ENCODE assay signal across 23 cellular contexts in genomic region chr12:68883151-68883550, GRCh38. TPM values are rescaled to one million over a fixed set of nuclear protein-coding genes. Genes with fewer than 3 reads are reported as not detected.
DNase-seq lines count a peak whose midpoint lies in the region; ATAC-seq and TF ChIP-seq lines count a peak whose summit lies in the region.
"Had no signal": no experiment of that assay in that cellular context is flagged by ENCODE, and none has a peak within 500 bp of the region (broad histone marks: within the 10 kb centered on the region; RNA-seq: fewer than 3 reads in every experiment).

No MANE protein-coding gene starts in this region.

- peak overlapping the region; percentile 89; the same call in 1 of the 2 replicates for H2AFZ ChIP-seq in OCI-LY7 (ENCODE audit: low read length)

- peaks cover 54% of the 10 kb centered on the region for H3K4me1 ChIP-seq in BLaER1
- peaks cover 95% of the 10 kb centered on the region for H3K4me1 ChIP-seq in DOHH2 (ENCODE audit: control insufficient read depth, low read length)
- H3K4me1 ChIP-seq in OCI-LY7 (ENCODE audit: insufficient read depth, low read length, poor library complexity, severe bottlenecking) = peaks cover 68% of the 10 kb centered on the region
- H3K4me1 ChIP-seq: A549, BE2C, Caco-2, HAP-1 had no signal

- DNase-seq in OCI-LY7 (ENCODE audit: low spot score) (no peak), HUDEP-2 (lab: John Stamatoyannopoulos, UW; ENCODE audit: unreplicated experiment in 76 of 76) (no peak), SK-N-DZ (ENCODE audit: low spot score) (no peak)
- no peak for DNase-seq in stimulated activated naive B cell treated with anti-CD40 and anti-IgM and Interleukin-4, amounts not matched to agents 10 μg/mL and 1 μg/mL and 100 μg/mL, for 72 hours
- no peak for DNase-seq in activated naive CD8-positive, alpha-beta T cell treated with anti-CD3 and anti-CD28 coated beads for 36 hours
- DNase-seq: 8988T; ACHN; AML-193; BE2C; Caco-2; CD4-positive, CD25-positive, alpha-beta regulatory T cell; CD8-positive, alpha-beta T cell; DMS 273 treated with DMSO at 0.1 percent for 48 hours; DMS79; GF-D8; GOT3 had no signal

- CTCF ChIA-PET in OCI-LY7 (lab: Charles Lee; ENCODE audit: unreplicated experiment) = no interaction called here

- peak overlapping the region; percentile 70 for H3K4me2 ChIP-seq in BLaER1
- peak overlapping the region; percentile 85 for H3K4me2 ChIP-seq in DOHH2 (ENCODE audit: low read length)
- peak overlapping the region; percentile 57 for H3K4me2 ChIP-seq in OCI-LY7 (ENCODE audit: low read length)
- H3K4me2 ChIP-seq: A549 had no signal

- no peak overlapping the region for H3K9ac ChIP-seq in BLaER1

- H3K27ac Mint-ChIP-seq in stimulated activated naive B cell treated with anti-CD40 and anti-IgM and Interleukin-4, amounts not matched to agents 10 μg/mL and 1 μg/mL and 100 μg/mL, for 72 hours = no peak overlapping the region
- no peak overlapping the region for H3K27ac Mint-ChIP-seq in activated naive CD8-positive, alpha-beta T cell treated with anti-CD3 and anti-CD28 coated beads for 36 hours
- H3K27ac Mint-ChIP-seq: CD4-positive, CD25-positive, alpha-beta regulatory T cell; CD8-positive, alpha-beta T cell had no signal

- H3K79me2 ChIP-seq in DOHH2 (ENCODE audit: control insufficient read depth, low read length) = peaks cover 33% of the 10 kb centered on the region
- no peaks in the 10 kb centered on the region for H3K79me2 ChIP-seq in OCI-LY7 (ENCODE audit: insufficient read depth, low read depth, low read length)

- H3K27ac ChIP-seq in BLaER1 (peak overlapping the region; percentile 29; the same call in 1 of the 2 replicates), DOHH2 (ENCODE audit: low read depth, low read length) (peak overlapping the region; percentile 98), OCI-LY7 (ENCODE audit: low read depth, low read length, poor library complexity, severe bottlenecking) (peak overlapping the region; percentile 80), VCaP (peak overlapping the region; percentile 66)
- H3K27ac ChIP-seq: A549, C4-2B had no signal

- H3K27me3 Mint-ChIP-seq in stimulated activated naive B cell treated with anti-CD40 and anti-IgM and Interleukin-4, amounts not matched to agents 10 μg/mL and 1 μg/mL and 100 μg/mL, for 72 hours = no peaks in the 10 kb centered on the region
- H3K27me3 Mint-ChIP-seq in activated naive CD8-positive, alpha-beta T cell treated with anti-CD3 and anti-CD28 coated beads for 36 hours = peaks cover 3% of the 10 kb centered on the region
- H3K27me3 Mint-ChIP-seq: CD4-positive, CD25-positive, alpha-beta regulatory T cell had no signal

- H4K20me1 ChIP-seq in BLaER1 (no peaks in the 10 kb centered on the region), DOHH2 (ENCODE audit: control insufficient read depth, insufficient read depth, low read depth, low read length) (no peaks in the 10 kb centered on the region), OCI-LY7 (ENCODE audit: insufficient read depth, low read length) (no peaks in the 10 kb centered on the region)

- H3K4me1 Mint-ChIP-seq in stimulated activated naive B cell treated with anti-CD40 and anti-IgM and Interleukin-4, amounts not matched to agents 10 μg/mL and 1 μg/mL and 100 μg/mL, for 72 hours = peaks cover 0 to 12% of the 10 kb centered on the region in 2 donors
- peaks cover 1% of the 10 kb centered on the region for H3K4me1 Mint-ChIP-seq in activated naive CD8-positive, alpha-beta T cell treated with anti-CD3 and anti-CD28 coated beads for 36 hours

- intact Hi-C loops in OCI-LY7 (cut with micrococcal nuclease; ENCODE audit: unreplicated experiment) = no loop called here

- BruUV-seq in OCI-LY7 (replicated peaks; lab: Mats Ljungman, UMichigan) = no TSS peak

- H3K36me3 ChIP-seq in BLaER1 (0 out of 2 replicates have a peak, but pooled peaks cover 3% of the 10 kb centered on the region), DOHH2 (ENCODE audit: control insufficient read depth, low read length) (peaks cover 34% of the 10 kb centered on the region), OCI-LY7 (ENCODE audit: insufficient read depth, low read length) (peaks cover 12% of the 10 kb centered on the region; the same call in 1 of the 2 replicates)
- H3K36me3 ChIP-seq: BE2C, HAP-1 had no signal

- H3K27me3 ChIP-seq in BLaER1 (no peaks in the 10 kb centered on the region), DOHH2 (ENCODE audit: control insufficient read depth, low read length) (no peaks in the 10 kb centered on the region)

- H3K9me2 ChIP-seq in DOHH2 (replicated peaks; ENCODE audit: control insufficient read depth, low read length) = no peaks in the 10 kb centered on the region
- H3K9me2 ChIP-seq in OCI-LY7 (ENCODE audit: insufficient read depth, low read length) = no peaks in the 10 kb centered on the region

- POLR2A ChIA-PET in OCI-LY7 (lab: Charles Lee) = interaction anchor here (0.7 to 2.2 kb wide), 8 partner anchors 9 to 78 kb away, joined by 3 to 12 read pairs (median 4); no protein-coding TSS in a partner anchor

- no peak for ATAC-seq in stimulated activated naive B cell treated with anti-CD40 and anti-IgM and Interleukin-4, amounts not matched to agents 10 μg/mL and 1 μg/mL and 100 μg/mL, for 72 hours (replicated peaks)
- ATAC-seq: A549; CD8-positive, alpha-beta T cell had no signal

- H3K4me3 Mint-ChIP-seq in stimulated activated naive B cell treated with anti-CD40 and anti-IgM and Interleukin-4, amounts not matched to agents 10 μg/mL and 1 μg/mL and 100 μg/mL, for 72 hours = no peak overlapping the region
- H3K4me3 Mint-ChIP-seq in activated naive CD8-positive, alpha-beta T cell treated with anti-CD3 and anti-CD28 coated beads for 36 hours = no peak overlapping the region
- H3K4me3 Mint-ChIP-seq: CD4-positive, CD25-positive, alpha-beta regulatory T cell; CD8-positive, alpha-beta T cell had no signal

- H3K4me3 ChIP-seq in BLaER1 (no peak overlapping the region), DOHH2 (ENCODE audit: low read length) (peak overlapping the region; percentile 58), OCI-LY7 (ENCODE audit: low read depth, low read length, poor library complexity, severe bottlenecking) (peak overlapping the region; percentile 18)
- H3K4me3 ChIP-seq: A549, HAP-1 had no signal

- no peak for TF ChIP-seq CTCF in DOHH2 (IDR thresholded peaks at IDR 0.05; ENCODE audit: low read depth, low read length, poor library complexity, severe bottlenecking)
- no peak for TF ChIP-seq CTCF in OCI-LY7 (conservative IDR thresholded peaks at IDR 0.05; ENCODE audit: low read length)
- TF ChIP-seq CTCF in VCaP (conservative IDR thresholded peaks at IDR 0.05) = no peak

- H3K36me3 Mint-ChIP-seq in stimulated activated naive B cell treated with anti-CD40 and anti-IgM and Interleukin-4, amounts not matched to agents 10 μg/mL and 1 μg/mL and 100 μg/mL, for 72 hours = peaks cover 4 to 11% of the 10 kb centered on the region in 2 donors
- peaks cover 1% of the 10 kb centered on the region for H3K36me3 Mint-ChIP-seq in activated naive CD8-positive, alpha-beta T cell treated with anti-CD3 and anti-CD28 coated beads for 36 hours
- H3K36me3 Mint-ChIP-seq: CD4-positive, CD25-positive, alpha-beta regulatory T cell; CD8-positive, alpha-beta T cell had no signal

- H3K9me3 ChIP-seq in BLaER1 (peaks cover 13% of the 10 kb centered on the region), DOHH2 (ENCODE audit: control insufficient read depth, insufficient read depth, low read length) (no peaks in the 10 kb centered on the region), OCI-LY7 (ENCODE audit: low read length) (peaks cover 13% of the 10 kb centered on the region; the same call in 1 of the 2 replicates)
- H3K9me3 ChIP-seq: A549, BE2C, HAP-1 had no signal

- H3K9me3 Mint-ChIP-seq in stimulated activated naive B cell treated with anti-CD40 and anti-IgM and Interleukin-4, amounts not matched to agents 10 μg/mL and 1 μg/mL and 100 μg/mL, for 72 hours = peaks cover 0 to 1% of the 10 kb centered on the region in 2 donors
- peaks cover 5% of the 10 kb centered on the region for H3K9me3 Mint-ChIP-seq in activated naive CD8-positive, alpha-beta T cell treated with anti-CD3 and anti-CD28 coated beads for 36 hours

- peaks cover 29% of the 10 kb centered on the region for H3F3A ChIP-seq in DOHH2 (ENCODE audit: control insufficient read depth, insufficient read depth)

RNA-seq across cellular contexts. Expression of gene CPM, which starts 49.8 kb away (rescaled TPM):
- total RNA-seq in OCI-LY7 (2014; rRNA removed; shearing (Covaris generic)) = 3.8 and 4.8 TPM in 2 replicates
- total RNA-seq in OCI-LY7 (2022) = 10.5 and 13.0 TPM in 2 replicates
- not detected in 2 replicates for polyA plus RNA-seq in SK-N-DZ (2014; cell fraction: cytosol; rRNA removed)
- not detected in 2 replicates for polyA plus RNA-seq in SK-N-DZ (2014; cell fraction: nucleus; rRNA removed)
- total RNA-seq in activated naive CD8-positive, alpha-beta T cell treated with anti-CD3 and anti-CD28 coated beads for 36 hours = 1 to 10 TPM; 5.8 to 8.0 TPM
- total RNA-seq: G401 had no signal

Comparison
In these comparisons a context has a peak if more than half of its experiments do, and no peak if none do; other contexts are left out.
1. H3K27ac ChIP-seq: peak in every context shown above with its lines; median percentile 98 in DOHH2; 80 in OCI-LY7; 66 in VCaP; 29 in BLaER1.